In genomic region chr2:226489765-226490164, GRCh38 we compare ENCODE assay signal across 11 cellular contexts.
DNase-seq lines count a peak whose midpoint lies in the region; ATAC-seq, FAIRE-seq and TF ChIP-seq lines count a peak whose summit lies in the region.
"Had no signal": no experiment of that assay in that cellular context is flagged by ENCODE, and none has a peak within 500 bp of the region (broad histone marks: within the 10 kb centered on the region; RNA-seq: fewer than 3 reads in every experiment).

No MANE protein-coding gene starts in this region.

- H3K9me3 ChIP-seq in GM12878 (replicated peaks; ENCODE audit: control insufficient read depth, insufficient read depth, low read length) (no peaks in the 10 kb centered on the region), neuronal stem cell (replicated peaks in 1 of 2; ENCODE audit: control insufficient read depth in 2 of 2, insufficient read depth in 1 of 2, low read depth in 1 of 2, low read length in 2 of 2) (peaks cover 0 to 17% of the 10 kb centered on the region in 2 donors)
- H3K9me3 ChIP-seq: ovary had no signal

- H2AFZ ChIP-seq in GM12878 (ENCODE audit: control insufficient read depth, low read depth, low read length): no peak overlapping the region
- no peak overlapping the region for H2AFZ ChIP-seq in neuronal stem cell (ENCODE audit: low read length)

- H3K18ac ChIP-seq in neuronal stem cell (ENCODE audit: low read length): no peak overlapping the region

- H3K36me3 Mint-ChIP-seq in activated naive CD4-positive, alpha-beta T cell treated with anti-CD3 and anti-CD28 coated beads for 36 hours (ENCODE audit: low read depth): no peaks in the 10 kb centered on the region

- peaks cover 11% of the 10 kb centered on the region for H3K27me3 Mint-ChIP-seq in activated naive CD4-positive, alpha-beta T cell treated with anti-CD3 and anti-CD28 coated beads for 36 hours (ENCODE audit: low read depth)

- H3K4me1 Mint-ChIP-seq in activated naive CD4-positive, alpha-beta T cell treated with anti-CD3 and anti-CD28 coated beads for 36 hours (ENCODE audit: low read depth): peaks cover 5% of the 10 kb centered on the region
- H3K4me1 Mint-ChIP-seq: B cell had no signal

- no peak overlapping the region for H3K14ac ChIP-seq in neuronal stem cell (ENCODE audit: low read length)

- H2BK12ac ChIP-seq in neuronal stem cell (ENCODE audit: low read length): no peak overlapping the region

- H2BK5ac ChIP-seq in neuronal stem cell (ENCODE audit: low read length): no peak overlapping the region

- no peak overlapping the region for H3K23ac ChIP-seq in neuronal stem cell (ENCODE audit: low read depth, low read length, poor library complexity)

- in situ Hi-C loops in GM12878 (cut with MboI): no loop called here

- no peak overlapping the region for H2BK15ac ChIP-seq in neuronal stem cell (ENCODE audit: low read length)

- TF ChIP-seq CTCF in GM12878 (IDR thresholded peaks at IDR 0.05 in 2 of 3, conservative IDR thresholded peaks at IDR 0.05 in 1 of 3; ENCODE audit: control insufficient read depth in 2 of 3, extremely low read depth in 1 of 3, insufficient read depth in 1 of 3, low read depth in 3 of 3, low read length in 3 of 3): no peak
- no peak for TF ChIP-seq CTCF in coronary artery (IDR thresholded peaks at IDR 0.05)

- no peak overlapping the region for H2BK120ac ChIP-seq in neuronal stem cell (ENCODE audit: low read depth, low read length)

- H4K91ac ChIP-seq in neuronal stem cell (ENCODE audit: low read depth, low read length, poor library complexity): no peak overlapping the region

- H3K9me3 Mint-ChIP-seq in activated naive CD4-positive, alpha-beta T cell treated with anti-CD3 and anti-CD28 coated beads for 36 hours: no peaks in the 10 kb centered on the region

- TF ChIP-seq POLR2A in GM12878 (IDR thresholded peaks at IDR 0.05; ENCODE audit: low read depth, low read length): no peak

- SMC1A ChIA-PET in GM12878 (lab: Charles Lee; ENCODE audit: uncharacterized antibody, unreplicated experiment): interaction anchor here (0.6 kb wide), 1 partner anchor 11 kb away, joined by 3 read pairs; no protein-coding TSS in a partner anchor

- POLR2A ChIA-PET in GM12878 (lab: Charles Lee): no interaction called here

- FAIRE-seq in GM12878 (lab: Jason Lieb, UNC): no peak

- no peaks in the 10 kb centered on the region for H4K20me1 ChIP-seq in GM12878 (ENCODE audit: control insufficient read depth, insufficient read depth)

- no peak overlapping the region for H3K27ac Mint-ChIP-seq in activated naive CD4-positive, alpha-beta T cell treated with anti-CD3 and anti-CD28 coated beads for 36 hours
- H3K27ac Mint-ChIP-seq: B cell had no signal

- H3K27ac ChIP-seq in GM12878 (ENCODE audit: control insufficient read depth, insufficient read depth) (no peak overlapping the region), coronary artery (no peak overlapping the region), neuronal stem cell (replicated peaks; ENCODE audit: low read length) (no peak overlapping the region)
- H3K27ac ChIP-seq: ovary had no signal

- peak; percentile 6 for DNase-seq in activated naive CD4-positive, alpha-beta T cell treated with anti-CD3 and anti-CD28 coated beads for 36 hours
- DNase-seq in activated naive CD4-positive, alpha-beta T cell treated with anti-CD3 and anti-CD28 coated beads, Interleukin-2, amount 50 U/mL, for 16 hours: no peak
- DNase-seq in GM12878 (ENCODE audit: low read depth, low spot score) (peak; percentile 7), SHP77 treated with DMSO at 0.1 percent for 48 hours (lab: John Stamatoyannopoulos, UW) (no peak), coronary artery (ENCODE audit: low spot score) (no peak), neuronal stem cell (ENCODE audit: low spot score) (no peak)
- no peak for DNase-seq in stimulated activated naive CD8-positive, alpha-beta T cell treated with anti-CD3 and anti-CD28 coated beads, Interleukin-15, Interleukin-2, amounts not matched to agents 100 U/mL and 50 U/mL, for 24 hours
- DNase-seq: NCI-H524 treated with DMSO at 0.1 percent for 48 hours, ovary had no signal

- no peak overlapping the region for H3K9ac ChIP-seq in GM12878 (ENCODE audit: control insufficient read depth, insufficient read depth, low read length)
- no peak overlapping the region for H3K9ac ChIP-seq in neuronal stem cell (ENCODE audit: low read depth, low read length, poor library complexity)

- H3K79me2 ChIP-seq in GM12878 (ENCODE audit: control insufficient read depth, insufficient read depth, low read length): no peaks in the 10 kb centered on the region

- RAD21 ChIA-PET in GM12878 (lab: Charles Lee; ENCODE audit: unreplicated experiment): interaction anchor here (0.6 kb wide), 1 partner anchor 11 kb away, joined by 3 read pairs; no protein-coding TSS in a partner anchor

- intact Hi-C loops in activated naive CD4-positive, alpha-beta T cell treated with anti-CD3 and anti-CD28 coated beads for 36 hours (cut with micrococcal nuclease): loop anchor here (2.0 to 5.0 kb wide), 3 partner anchors 67 to 313 kb away; no protein-coding TSS in a partner anchor
- intact Hi-C loops in GM12878 (cut with micrococcal nuclease; ENCODE audit: unreplicated experiment): no loop called here

- H3K36me3 ChIP-seq in GM12878 (ENCODE audit: control insufficient read depth in 2 of 2, insufficient read depth in 2 of 2, low read length in 1 of 2): no peaks in the 10 kb centered on the region
- H3K36me3 ChIP-seq in neuronal stem cell (replicated peaks in 1 of 2; ENCODE audit: control insufficient read depth in 2 of 2, insufficient read depth in 2 of 2, low read length in 2 of 2): no peaks in the 10 kb centered on the region
- H3K36me3 ChIP-seq: ovary had no signal

- no TSS peak for BruUV-seq in GM12878 (replicated peaks; lab: Mats Ljungman, UMichigan)

- WGBS in GM12878 (ENCODE audit: insufficient coverage, insufficient replicate concordance, low lambda C conversion rate, missing lambda C conversion rate): 18% methylated on average over 7 of the region's 7 CpGs
- WGBS in neuronal stem cell (ENCODE audit: extremely low coverage in 2 of 2, insufficient read length in 2 of 2, insufficient replicate concordance in 1 of 2), 2 donors: no CpG with 5 or more reads among the region's 7 CpGs

- CTCF ChIA-PET in activated naive CD4-positive, alpha-beta T cell treated with anti-CD3 and anti-CD28 coated beads for 36 hours (lab: Charles Lee): no interaction called here
- CTCF ChIA-PET in GM12878 (lab: Yijun Ruan, JAX): no interaction called here

- no peak overlapping the region for H4K8ac ChIP-seq in neuronal stem cell (ENCODE audit: low read depth, low read length)

- H3K27me3 ChIP-seq in GM12878 (replicated peaks in 1 of 2; ENCODE audit: control insufficient read depth in 2 of 2, insufficient read depth in 2 of 2, low read length in 1 of 2): no peaks in the 10 kb centered on the region
- no peaks in the 10 kb centered on the region for H3K27me3 ChIP-seq in neuronal stem cell (ENCODE audit: control insufficient read depth in 3 of 3, insufficient read depth in 3 of 3, low read depth in 1 of 3, low read length in 3 of 3)
- H3K27me3 ChIP-seq: ovary had no signal

- H3K4me1 ChIP-seq in GM12878 (ENCODE audit: control insufficient read depth, insufficient read depth, low read length) (no peaks in the 10 kb centered on the region; the same call in 1 of the 2 replicates), neuronal stem cell (ENCODE audit: control insufficient read depth in 2 of 2, insufficient read depth in 1 of 2, low read depth in 1 of 2, low read length in 2 of 2) (peaks cover 2 to 3% of the 10 kb centered on the region in 2 donors)

- no peak overlapping the region for H3K4me3 Mint-ChIP-seq in activated naive CD4-positive, alpha-beta T cell treated with anti-CD3 and anti-CD28 coated beads for 36 hours
- H3K4me3 Mint-ChIP-seq: B cell had no signal

- no peak overlapping the region for H2AK5ac ChIP-seq in neuronal stem cell (ENCODE audit: low read depth, low read length)

- no peak for TF ChIP-seq RAD21 in GM12878 (IDR thresholded peaks at IDR 0.05; ENCODE audit: insufficient read depth, low read depth, low read length)

- H3K79me1 ChIP-seq in neuronal stem cell (ENCODE audit: low read depth, low read length): no peaks in the 10 kb centered on the region

- no peak for TF ChIP-seq EP300 in GM12878 (IDR thresholded peaks at IDR 0.05; ENCODE audit: borderline replicate concordance in 1 of 2, control insufficient read depth in 1 of 2, low read depth in 2 of 2, low read length in 2 of 2)

- ATAC-seq in HG02981 (IDR thresholded peaks at IDR 0.05; ENCODE audit: unreplicated experiment): peak; percentile 46
- ATAC-seq in GM12878: peak; percentile 80
- peak; percentile 74 for ATAC-seq in stimulated activated naive CD8-positive, alpha-beta T cell treated with anti-CD3 and anti-CD28 coated beads, Interleukin-15, Interleukin-2, amounts not matched to agents 100 U/mL and 50 U/mL, for 24 hours

- no peak overlapping the region for H3K4me2 ChIP-seq in GM12878 (ENCODE audit: control insufficient read depth, insufficient read depth)
- no peak overlapping the region for H3K4me2 ChIP-seq in neuronal stem cell (ENCODE audit: insufficient read depth, low read length, poor library complexity, severe bottlenecking)

- no peak overlapping the region for H3K4ac ChIP-seq in neuronal stem cell (ENCODE audit: low read length)

- H3K4me3 ChIP-seq in GM12878 (no peak overlapping the region), coronary artery (no peak overlapping the region), neuronal stem cell (ENCODE audit: low read length in 2 of 2) (no peak overlapping the region)
- H3K4me3 ChIP-seq: ovary had no signal

TF ChIP-seq in GM12878, 131 proteins besides CTCF, POLR2A, EP300 and RAD21:
- TF ChIP-seq RAD51 (IDR thresholded peaks at IDR 0.05) (no peak), NR2F1 (conservative IDR thresholded peaks at IDR 0.05) (0 out of 2 replicates have a peak, but pooled peaks have one; percentile 28), HDAC6 (IDR thresholded peaks at IDR 0.05; ENCODE audit: unreplicated experiment) (no peak), IKZF1 (conservative IDR thresholded peaks at IDR 0.05) (0 out of 2 replicates have a peak, but pooled peaks have one; percentile 27), JUNB (IDR thresholded peaks at IDR 0.05) (peak; percentile 86), NFIC (IDR thresholded peaks at IDR 0.05; ENCODE audit: low read depth, low read length) (0 out of 2 replicates have a peak, but pooled peaks have one; percentile 23), ZBED1 (IDR thresholded peaks at IDR 0.05; ENCODE audit: borderline replicate concordance) (0 out of 2 replicates have a peak, but pooled peaks have one; percentile 14), DPF2 (IDR thresholded peaks at IDR 0.05) (peak; percentile 34; the same call in 1 of the 2 replicates), CREB1 (IDR thresholded peaks at IDR 0.05; ENCODE audit: low read depth) (peak; percentile 21; the same call in 1 of the 2 replicates)
TF ChIP-seq in GM12878: peak in this region for 7.

Comparison
In these comparisons a context has a peak if more than half of its experiments do, and no peak if none do; other contexts are left out.
1. DNase-seq: peak in activated naive CD4-positive, alpha-beta T cell treated with anti-CD3 and anti-CD28 coated beads for 36 hours (single experiment) and GM12878 (single experiment); none in activated naive CD4-positive, alpha-beta T cell treated with anti-CD3 and anti-CD28 coated beads, Interleukin-2, amount 50 U/mL, for 16 hours (single experiment), stimulated activated naive CD8-positive, alpha-beta T cell treated with anti-CD3 and anti-CD28 coated beads, Interleukin-15, Interleukin-2, amounts not matched to agents 100 U/mL and 50 U/mL, for 24 hours (single experiment), SHP77 treated with DMSO at 0.1 percent for 48 hours (single experiment), coronary artery (single experiment) and neuronal stem cell (single experiment).
2. Peak in every context shown above with its lines, with median percentiles within 50 percentile points of each other: ATAC-seq.